In genomic region chr20:41119593-41120561, GRCh38 we compare ENCODE assay signal across 17 cellular contexts. TPM values are rescaled to one million over a fixed set of nuclear protein-coding genes. Genes with fewer than 3 reads are reported as not detected.
DNase-seq lines count a peak whose midpoint lies in the region; ATAC-seq and TF ChIP-seq lines count a peak whose summit lies in the region.
"Had no signal": no experiment of that assay in that cellular context is flagged by ENCODE, and none has a peak within 500 bp of the region (broad histone marks: within the 10 kb centered on the region; RNA-seq: fewer than 3 reads in every experiment).

No MANE protein-coding gene starts in this region.

- no peak for DNase-seq in activated naive CD4-positive, alpha-beta T cell treated with anti-CD3 and anti-CD28 coated beads, Interleukin-2, amount 50 U/mL, for 72 hours (ENCODE audit: low spot score in 2 of 2)
- DNase-seq in activated naive CD4-positive, alpha-beta T cell treated with anti-CD3 and anti-CD28 coated beads, Interleukin-2, amount 50 U/mL, for 16 hours: no peak
- no peak for DNase-seq in activated naive CD8-positive, alpha-beta T cell treated with anti-CD3 and anti-CD28 coated beads, Interleukin-2, amount 50 U/mL, for 24 hours
- no peak for DNase-seq in right lobe of liver
- DNase-seq in transverse colon: no peak
- no peak for DNase-seq in thyroid gland
- no peak for DNase-seq in OCI-M1 (lab: John Stamatoyannopoulos, UW)
- DNase-seq in BE2C: no peak
- DNase-seq: activated T-cell treated with anti-CD3 and anti-CD28 coated beads, Interleukin-2, amount 50 U/mL, for 1 hour; effector CD8-positive, alpha-beta T cell; GM23248; mesenchymal stem cell; NCI-H446 treated with DMSO at 0.1 percent for 48 hours; stimulated activated naive CD8-positive, alpha-beta T cell treated with anti-CD3 and anti-CD28 coated beads, Interleukin-15, amount 100 ng/mL, for 72 hours; T-helper 2 cell had no signal

- in situ Hi-C loops in transverse colon (cut with MboI; ENCODE audit: low pct_ligation_motif_present in 1 of 4, low pct_unique_long_range_greater_than_20kb in 1 of 4, low sequenced_read_pairs in 3 of 4): loop anchor here in 1 of 4 donors (25.0 kb wide), 1 partner anchor 383 kb away; no protein-coding TSS in a partner anchor

- no peaks in the 10 kb centered on the region for H3K4me1 Mint-ChIP-seq in activated naive CD8-positive, alpha-beta T cell treated with anti-CD3 and anti-CD28 coated beads, Interleukin-2, amount 50 U/mL, for 24 hours
- H3K4me1 Mint-ChIP-seq: stimulated activated naive CD8-positive, alpha-beta T cell treated with anti-CD3 and anti-CD28 coated beads, Interleukin-15, amount 100 ng/mL, for 72 hours had no signal

- ATAC-seq in activated naive CD4-positive, alpha-beta T cell treated with anti-CD3 and anti-CD28 coated beads, Interleukin-2, amount 50 U/mL, for 72 hours: no peak
- no peak for ATAC-seq in activated naive CD8-positive, alpha-beta T cell treated with anti-CD3 and anti-CD28 coated beads, Interleukin-2, amount 50 U/mL, for 24 hours
- ATAC-seq in right lobe of liver: peak in 3 of 4 donors; percentile 12 to 62 (median 58)
- ATAC-seq: activated CD4-positive, CD25-positive, alpha-beta regulatory T cell treated with anti-CD3 and anti-CD28 coated beads, Interleukin-2, amount 50 U/mL, for 24 hours; stimulated activated naive CD8-positive, alpha-beta T cell treated with anti-CD3 and anti-CD28 coated beads, Interleukin-15, amount 100 ng/mL, for 72 hours had no signal

- peak overlapping the region; percentile 62 to 79 for H3K27ac Mint-ChIP-seq in activated naive CD4-positive, alpha-beta T cell treated with anti-CD3 and anti-CD28 coated beads, Interleukin-2, amount 50 U/mL, for 72 hours
- H3K27ac Mint-ChIP-seq in activated naive CD8-positive, alpha-beta T cell treated with anti-CD3 and anti-CD28 coated beads, Interleukin-2, amount 50 U/mL, for 24 hours: peak overlapping the region; percentile 9

- H3K4me3 Mint-ChIP-seq in activated naive CD8-positive, alpha-beta T cell treated with anti-CD3 and anti-CD28 coated beads, Interleukin-2, amount 50 U/mL, for 24 hours: no peak overlapping the region
- H3K4me3 Mint-ChIP-seq: stimulated activated naive CD8-positive, alpha-beta T cell treated with anti-CD3 and anti-CD28 coated beads, Interleukin-15, amount 100 ng/mL, for 72 hours had no signal

- intact Hi-C loops in right lobe of liver (cut with DNase I) (no loop called here), transverse colon (cut with DNase I; ENCODE audit: low total_unique reads) (no loop called here), thyroid gland (cut with DNase I) (no loop called here)

- H3K4me1 ChIP-seq in right lobe of liver: peaks cover 0 to 6% (median 0%) of the 10 kb centered on the region in 4 donors
- peaks cover 0 to 3% (median 3%) of the 10 kb centered on the region in 4 donors for H3K4me1 ChIP-seq in transverse colon
- H3K4me1 ChIP-seq in thyroid gland: peaks cover 0 to 4% of the 10 kb centered on the region in 2 donors
- no peaks in the 10 kb centered on the region for H3K4me1 ChIP-seq in BE2C

- H3K36me3 Mint-ChIP-seq in activated naive CD4-positive, alpha-beta T cell treated with anti-CD3 and anti-CD28 coated beads, Interleukin-2, amount 50 U/mL, for 72 hours: peaks cover 6 to 14% of the 10 kb centered on the region in 2 donors
- H3K36me3 Mint-ChIP-seq in activated naive CD8-positive, alpha-beta T cell treated with anti-CD3 and anti-CD28 coated beads, Interleukin-2, amount 50 U/mL, for 24 hours (ENCODE audit: low read depth): peaks cover 62% of the 10 kb centered on the region

- H3K27me3 ChIP-seq in right lobe of liver (no peaks in the 10 kb centered on the region), transverse colon (no peaks in the 10 kb centered on the region), thyroid gland (no peaks in the 10 kb centered on the region), BE2C (no peaks in the 10 kb centered on the region)

- H3K36me3 ChIP-seq in right lobe of liver (peaks cover 3 to 79% (median 49%) of the 10 kb centered on the region in 4 donors), transverse colon (peaks cover 0 to 73% (median 30%) of the 10 kb centered on the region in 4 donors), thyroid gland (peaks cover 78 to 81% of the 10 kb centered on the region in 2 donors), BE2C (peaks cover 93% of the 10 kb centered on the region)

- WGBS in right lobe of liver (ENCODE audit: insufficient coverage, low coverage, low lambda C conversion rate, missing lambda C conversion rate): 65% methylated on average over 7 of the region's 7 CpGs
- WGBS in transverse colon (ENCODE audit: low coverage in 1 of 2), 2 donors: 44 to 58% methylated on average over 2 to 7 of the region's 7 CpGs
- 75 to 86% methylated on average over 7 of the region's 7 CpGs for WGBS in thyroid gland, 2 donors

- TF ChIP-seq CTCF in right lobe of liver (IDR thresholded peaks at IDR 0.05) (no peak), transverse colon (IDR thresholded peaks at IDR 0.05) (no peak), thyroid gland (IDR thresholded peaks at IDR 0.05) (no peak), BE2C (IDR thresholded peaks at IDR 0.05; ENCODE audit: low read depth, low read length) (no peak)

- H3K27ac ChIP-seq in right lobe of liver: no peak overlapping the region
- peak overlapping the region; percentile 12 to 49 (median 26) for H3K27ac ChIP-seq in transverse colon
- H3K27ac ChIP-seq in thyroid gland: peak overlapping the region in 1 of 3 donors; percentile 16
- H3K27ac ChIP-seq: GM23248 had no signal

- TF ChIP-seq POLR2A in right lobe of liver (IDR thresholded peaks at IDR 0.05) (no peak), transverse colon (IDR thresholded peaks at IDR 0.05) (no peak), thyroid gland (IDR thresholded peaks at IDR 0.05) (no peak)

- no peaks in the 10 kb centered on the region for H3K27me3 Mint-ChIP-seq in activated naive CD8-positive, alpha-beta T cell treated with anti-CD3 and anti-CD28 coated beads, Interleukin-2, amount 50 U/mL, for 24 hours
- H3K27me3 Mint-ChIP-seq: stimulated activated naive CD8-positive, alpha-beta T cell treated with anti-CD3 and anti-CD28 coated beads, Interleukin-15, amount 100 ng/mL, for 72 hours had no signal

- no peak overlapping the region for H3K4me3 ChIP-seq in right lobe of liver
- no peak overlapping the region for H3K4me3 ChIP-seq in transverse colon
- no peak overlapping the region for H3K4me3 ChIP-seq in thyroid gland (replicated peaks in 1 of 3)
- H3K4me3 ChIP-seq in BE2C (ENCODE audit: low read depth, low read length): no peak overlapping the region
- H3K4me3 ChIP-seq: GM23248, smooth muscle cell had no signal

- H3K9me3 Mint-ChIP-seq in activated naive CD4-positive, alpha-beta T cell treated with anti-CD3 and anti-CD28 coated beads, Interleukin-2, amount 50 U/mL, for 72 hours: no peaks in the 10 kb centered on the region
- no peaks in the 10 kb centered on the region for H3K9me3 Mint-ChIP-seq in activated naive CD8-positive, alpha-beta T cell treated with anti-CD3 and anti-CD28 coated beads, Interleukin-2, amount 50 U/mL, for 24 hours
- H3K9me3 Mint-ChIP-seq: stimulated activated naive CD8-positive, alpha-beta T cell treated with anti-CD3 and anti-CD28 coated beads, Interleukin-15, amount 100 ng/mL, for 72 hours had no signal

- H3K9me3 ChIP-seq in right lobe of liver (no peaks in the 10 kb centered on the region), transverse colon (no peaks in the 10 kb centered on the region), thyroid gland (no peaks in the 10 kb centered on the region), BE2C (no peaks in the 10 kb centered on the region)

- no peak for TF ChIP-seq EP300 in transverse colon (IDR thresholded peaks at IDR 0.05; ENCODE audit: low read depth)

RNA-seq across cellular contexts. Expression of gene PLCG1, which starts 17.5 kb away (rescaled TPM):
- total RNA-seq in activated naive CD4-positive, alpha-beta T cell treated with anti-CD3 and anti-CD28 coated beads, Interleukin-2, amount 50 U/mL, for 72 hours: 100 to 1,000 TPM; 153 to 348 TPM
- total RNA-seq in right lobe of liver: 10 to 100 TPM in 5 of 6 experiments, 1 to 10 TPM in 1; 9.5 to 22.6 (median 16.6) TPM
- total RNA-seq in transverse colon: 100 to 1,000 TPM in 3 of 4 donors, 10 to 100 TPM in 1; 82.7 to 377 (median 155) TPM
- total RNA-seq in thyroid gland: 100 to 1,000 TPM; 146 to 252 (median 164) TPM
- polyA plus RNA-seq in BE2C (2012; ENCODE audit: insufficient read depth, insufficient read length, low read depth): 123 TPM

Comparison
In these comparisons a context has a peak if more than half of its experiments do, and no peak if none do; other contexts are left out.
1. ATAC-seq: peak in right lobe of liver (3 of 4); none in activated naive CD4-positive, alpha-beta T cell treated with anti-CD3 and anti-CD28 coated beads, Interleukin-2, amount 50 U/mL, for 72 hours (0 of 2) and activated naive CD8-positive, alpha-beta T cell treated with anti-CD3 and anti-CD28 coated beads, Interleukin-2, amount 50 U/mL, for 24 hours (single experiment).
2. H3K27ac ChIP-seq: peak in transverse colon (4 of 4); none in right lobe of liver (0 of 3).